12 cellular contexts compared by ENCODE assay signal in genomic region chr17:3475155-3475808, GRCh38. TPM values are rescaled to one million over a fixed set of nuclear protein-coding genes. Genes with fewer than 3 reads are reported as not detected.
DNase-seq lines count a peak whose midpoint lies in the region; ATAC-seq and TF ChIP-seq lines count a peak whose summit lies in the region.
"Had no signal": no experiment of that assay in that cellular context is flagged by ENCODE, and none has a peak within 500 bp of the region (broad histone marks: within the 10 kb centered on the region; RNA-seq: fewer than 3 reads in every experiment).

No MANE protein-coding gene starts in this region.

- H3K4me3 ChIP-seq in choroid plexus epithelial cell (ENCODE audit: low read depth, low read length) (no peak overlapping the region), hepatocyte (no peak overlapping the region), upper lobe of left lung (peak overlapping the region in 1 of 4 donors; percentile 40)

- DNase-seq in choroid plexus epithelial cell (ENCODE audit: low read depth), result peak; percentile 6
- DNase-seq in hepatocyte (ENCODE audit: low spot score), result no peak
- peak; percentile 70 for DNase-seq in pons (ENCODE audit: low spot score)
- DNase-seq in upper lobe of left lung, result no peak
- DNase-seq in activated naive CD4-positive, alpha-beta T cell treated with anti-CD3 and anti-CD28 coated beads, Interleukin-2, amount 50 U/mL, for 16 hours, result no peak
- no peak for DNase-seq in activated CD8-positive, alpha-beta T cell treated with anti-CD3 and anti-CD28 coated beads, Interleukin-2, amount 10 ng/mL, durations not matched to agents 7 days and 5 days
- no peak for DNase-seq in ureter (ENCODE audit: low spot score)
- DNase-seq: activated naive CD4-positive, alpha-beta T cell; CD4-positive, CD25-positive, alpha-beta regulatory T cell; NCI-H1048; occipital lobe had no signal

- peak overlapping the region; percentile 17 for H3K4me2 ChIP-seq in hepatocyte

- H3K36me3 ChIP-seq in hepatocyte (replicated peaks; ENCODE audit: insufficient read depth, low read depth) (no peaks in the 10 kb centered on the region), upper lobe of left lung (no peaks in the 10 kb centered on the region)

- H3K27ac ChIP-seq in hepatocyte (peak overlapping the region; percentile 75), upper lobe of left lung (peak overlapping the region in 3 of 4 donors; percentile 9 to 42 (median 41))

- H3K9me3 Mint-ChIP-seq in activated CD8-positive, alpha-beta T cell treated with anti-CD3 and anti-CD28 coated beads, Interleukin-2, amount 10 ng/mL, durations not matched to agents 7 days and 5 days (ENCODE audit: insufficient read depth), result no peaks in the 10 kb centered on the region
- H3K9me3 Mint-ChIP-seq: CD4-positive, CD25-positive, alpha-beta regulatory T cell; memory B cell had no signal

- no peak overlapping the region for H2AFZ ChIP-seq in hepatocyte

- H3K9me3 ChIP-seq in hepatocyte (ENCODE audit: low read depth) (no peaks in the 10 kb centered on the region), upper lobe of left lung (no peaks in the 10 kb centered on the region)

- no peak overlapping the region for H3K4me3 Mint-ChIP-seq in activated CD8-positive, alpha-beta T cell treated with anti-CD3 and anti-CD28 coated beads, Interleukin-2, amount 10 ng/mL, durations not matched to agents 7 days and 5 days

- no peaks in the 10 kb centered on the region for H4K20me1 ChIP-seq in hepatocyte (ENCODE audit: insufficient read depth, poor library complexity, severe bottlenecking)

- no peaks in the 10 kb centered on the region for H3K79me2 ChIP-seq in hepatocyte

- H3K4me1 ChIP-seq in hepatocyte (ENCODE audit: insufficient read depth) (peaks cover 20% of the 10 kb centered on the region), upper lobe of left lung (peaks cover 0 to 5% (median 0%) of the 10 kb centered on the region in 4 donors)

- POLR2A ChIA-PET in activated CD8-positive, alpha-beta T cell treated with anti-CD3 and anti-CD28 coated beads, Interleukin-2, amount 10 ng/mL, durations not matched to agents 7 days and 5 days (lab: Charles Lee), result no interaction called here

- no peaks in the 10 kb centered on the region for H3K9me2 ChIP-seq in hepatocyte (replicated peaks; ENCODE audit: insufficient read depth)

- peaks cover 5% of the 10 kb centered on the region for H3K27me3 Mint-ChIP-seq in activated CD8-positive, alpha-beta T cell treated with anti-CD3 and anti-CD28 coated beads, Interleukin-2, amount 10 ng/mL, durations not matched to agents 7 days and 5 days (ENCODE audit: low read depth)

- H3K27me3 ChIP-seq in hepatocyte (no peaks in the 10 kb centered on the region), upper lobe of left lung (no peaks in the 10 kb centered on the region)

- no peaks in the 10 kb centered on the region for H3K4me1 Mint-ChIP-seq in activated CD8-positive, alpha-beta T cell treated with anti-CD3 and anti-CD28 coated beads, Interleukin-2, amount 10 ng/mL, durations not matched to agents 7 days and 5 days (ENCODE audit: low read depth)

- WGBS in hepatocyte (ENCODE audit: low lambda C conversion rate, missing lambda C conversion rate), result 87% methylated on average over 6 of the region's 6 CpGs
- 62 to 63% methylated on average over 6 of the region's 6 CpGs for WGBS in upper lobe of left lung, 2 donors

- peak in 1 of 2 donors; percentile 56 for ATAC-seq in upper lobe of left lung (ENCODE audit: low FRiP score in 2 of 2)
- no peak for ATAC-seq in activated CD8-positive, alpha-beta T cell treated with anti-CD3 and anti-CD28 coated beads, Interleukin-2, amount 10 ng/mL, durations not matched to agents 7 days and 5 days

- H3K27ac Mint-ChIP-seq in activated CD8-positive, alpha-beta T cell treated with anti-CD3 and anti-CD28 coated beads, Interleukin-2, amount 10 ng/mL, durations not matched to agents 7 days and 5 days, result no peak overlapping the region
- H3K27ac Mint-ChIP-seq: CD4-positive, CD25-positive, alpha-beta regulatory T cell; memory B cell had no signal

- TF ChIP-seq POLR2A in upper lobe of left lung (IDR thresholded peaks at IDR 0.05), result no peak

- H3K36me3 Mint-ChIP-seq in activated CD8-positive, alpha-beta T cell treated with anti-CD3 and anti-CD28 coated beads, Interleukin-2, amount 10 ng/mL, durations not matched to agents 7 days and 5 days (ENCODE audit: low read depth), result no peaks in the 10 kb centered on the region
- H3K36me3 Mint-ChIP-seq: CD4-positive, CD25-positive, alpha-beta regulatory T cell; memory B cell had no signal

- CTCF ChIA-PET in activated CD8-positive, alpha-beta T cell treated with anti-CD3 and anti-CD28 coated beads, Interleukin-2, amount 10 ng/mL, durations not matched to agents 7 days and 5 days (lab: Charles Lee), result no interaction called here

- TF ChIP-seq CTCF in choroid plexus epithelial cell (conservative IDR thresholded peaks at IDR 0.05; ENCODE audit: low read depth, low read length) (no peak), hepatocyte (IDR thresholded peaks at IDR 0.05; ENCODE audit: poor library complexity) (no peak), upper lobe of left lung (IDR thresholded peaks at IDR 0.05) (no peak)

- TF ChIP-seq EP300 in upper lobe of left lung (IDR thresholded peaks at IDR 0.05), result no peak

RNA-seq across cellular contexts. Expression of gene ASPA, which starts 0.5 kb away (rescaled TPM):
- total RNA-seq in hepatocyte (0.27 and 1.2 TPM in 2 replicates), upper lobe of left lung (1 to 10 TPM in 3 of 6 donors, under 1 TPM in 3; 0.76 to 7.6 (median 1.2) TPM), ureter (15.3 TPM)
- 0.08 and 0.66 TPM in 2 replicates for polyA plus RNA-seq in hepatocyte
- total RNA-seq in activated CD8-positive, alpha-beta T cell treated with anti-CD3 and anti-CD28 coated beads, Interleukin-2, amount 10 ng/mL, durations not matched to agents 7 days and 5 days, result not detected
- total RNA-seq: CD4-positive, CD25-positive, alpha-beta regulatory T cell had no signal
- polyA plus RNA-seq: CD4-positive, CD25-positive, alpha-beta regulatory T cell had no signal

RNA-seq across cellular contexts. Expression of gene SPATA22, which starts 3.7 kb away (rescaled TPM):
- total RNA-seq in hepatocyte (not detected in 2 replicates), upper lobe of left lung (1 to 10 TPM in 1 of 6 donors, under 1 TPM in 1, not detected in 4; 0.20 to 2.1 TPM), ureter (not detected)
- polyA plus RNA-seq in hepatocyte, result not detected in 2 replicates
- total RNA-seq in activated CD8-positive, alpha-beta T cell treated with anti-CD3 and anti-CD28 coated beads, Interleukin-2, amount 10 ng/mL, durations not matched to agents 7 days and 5 days, result not detected
- total RNA-seq: CD4-positive, CD25-positive, alpha-beta regulatory T cell had no signal

RNA-seq across cellular contexts. Expression of gene OR1E2, which starts 41.6 kb away (rescaled TPM):
- total RNA-seq in hepatocyte, result not detected in 2 replicates
- polyA plus RNA-seq in hepatocyte, result not detected in 2 replicates
- not detected for total RNA-seq in upper lobe of left lung
- total RNA-seq in activated CD8-positive, alpha-beta T cell treated with anti-CD3 and anti-CD28 coated beads, Interleukin-2, amount 10 ng/mL, durations not matched to agents 7 days and 5 days, result not detected
- total RNA-seq in ureter, result not detected
- total RNA-seq: CD4-positive, CD25-positive, alpha-beta regulatory T cell; occipital lobe had no signal
- polyA plus RNA-seq: CD4-positive, CD25-positive, alpha-beta regulatory T cell had no signal

Comparison
In these comparisons a context has a peak if more than half of its experiments do, and no peak if none do; other contexts are left out.
1. DNase-seq: peak in choroid plexus epithelial cell (single experiment) and pons (single experiment); none in hepatocyte (single experiment), upper lobe of left lung (0 of 2), activated naive CD4-positive, alpha-beta T cell treated with anti-CD3 and anti-CD28 coated beads, Interleukin-2, amount 50 U/mL, for 16 hours (single experiment), activated CD8-positive, alpha-beta T cell treated with anti-CD3 and anti-CD28 coated beads, Interleukin-2, amount 10 ng/mL, durations not matched to agents 7 days and 5 days (single experiment) and ureter (single experiment).